13 cellular contexts compared by ENCODE assay signal in the genomic region with DNA sequence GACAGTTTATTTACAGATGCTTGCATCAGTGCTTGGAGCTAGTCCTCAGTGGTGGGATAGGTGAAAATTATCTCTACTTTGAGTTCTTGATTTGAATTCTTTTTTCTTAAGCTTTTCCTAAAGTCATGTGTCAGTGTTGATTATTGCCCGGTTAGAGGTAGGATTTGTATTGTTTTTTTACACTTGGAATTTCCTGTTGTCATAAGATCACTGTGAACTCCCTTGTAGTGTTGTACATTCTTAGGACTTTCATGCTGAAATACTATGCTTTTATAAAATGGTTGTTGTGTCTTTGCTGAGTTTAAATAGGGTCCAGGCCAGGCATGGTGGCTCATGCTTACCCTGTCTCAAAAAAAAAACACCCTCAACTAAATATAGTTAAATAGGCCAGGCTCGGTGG.
"Had no signal": no experiment of that assay in that cellular context is flagged by ENCODE, and none has a peak within 500 bp of the region (broad histone marks: within the 10 kb centered on the region; RNA-seq: fewer than 3 reads in every experiment).

No MANE protein-coding gene starts in this region.

- H3K4me3 ChIP-seq: gastroesophageal sphincter, heart right ventricle, lower lobe of right lung, ovary, tibial artery had no signal

- H3K27ac Mint-ChIP-seq: stimulated activated memory B cell treated with anti-CD40 and anti-IgM and Interleukin-4, amounts not matched to agents 10 μg/mL and 1 μg/mL and 100 μg/mL, for 72 hours had no signal

- H3K36me3 ChIP-seq: ovary had no signal

- H3K27ac ChIP-seq: epithelial cell of prostate, gastroesophageal sphincter, heart right ventricle, lower lobe of right lung, ovary, tibial artery had no signal

- H3K9me3 Mint-ChIP-seq: stimulated activated memory B cell treated with anti-CD40 and anti-IgM and Interleukin-4, amounts not matched to agents 10 μg/mL and 1 μg/mL and 100 μg/mL, for 72 hours had no signal

- H3K27me3 ChIP-seq: gastroesophageal sphincter, heart right ventricle, ovary, tibial artery had no signal

- DNase-seq: activated CD4-positive, alpha-beta T cell treated with anti-CD3 and anti-CD28 coated beads, Interleukin-2, amount 50 U/mL, for 1 hour; activated naive CD4-positive, alpha-beta T cell; effector memory CD4-positive, alpha-beta T cell; heart right ventricle; left colon; lower lobe of right lung; ovary; stimulated activated CD4-positive, alpha-beta T cell treated with anti-CD3 and anti-CD28 coated beads, Interleukin-1b, Interleukin-23, amount 100 ng/mL, for 48 hours; T-helper 9 cell; tibial artery had no signal

- H3K4me3 Mint-ChIP-seq: stimulated activated memory B cell treated with anti-CD40 and anti-IgM and Interleukin-4, amounts not matched to agents 10 μg/mL and 1 μg/mL and 100 μg/mL, for 72 hours had no signal

- H3K27me3 Mint-ChIP-seq: stimulated activated memory B cell treated with anti-CD40 and anti-IgM and Interleukin-4, amounts not matched to agents 10 μg/mL and 1 μg/mL and 100 μg/mL, for 72 hours had no signal

- ATAC-seq: gastroesophageal sphincter; heart right ventricle; left colon; lower lobe of right lung; stimulated activated memory B cell treated with anti-CD40 and anti-IgM and Interleukin-4, amounts not matched to agents 10 μg/mL and 1 μg/mL and 100 μg/mL, for 72 hours had no signal

- H3K4me1 ChIP-seq: lower lobe of right lung had no signal

- H3K9me3 ChIP-seq: gastroesophageal sphincter, heart right ventricle, lower lobe of right lung, ovary, tibial artery had no signal
